In the genomic region with DNA sequence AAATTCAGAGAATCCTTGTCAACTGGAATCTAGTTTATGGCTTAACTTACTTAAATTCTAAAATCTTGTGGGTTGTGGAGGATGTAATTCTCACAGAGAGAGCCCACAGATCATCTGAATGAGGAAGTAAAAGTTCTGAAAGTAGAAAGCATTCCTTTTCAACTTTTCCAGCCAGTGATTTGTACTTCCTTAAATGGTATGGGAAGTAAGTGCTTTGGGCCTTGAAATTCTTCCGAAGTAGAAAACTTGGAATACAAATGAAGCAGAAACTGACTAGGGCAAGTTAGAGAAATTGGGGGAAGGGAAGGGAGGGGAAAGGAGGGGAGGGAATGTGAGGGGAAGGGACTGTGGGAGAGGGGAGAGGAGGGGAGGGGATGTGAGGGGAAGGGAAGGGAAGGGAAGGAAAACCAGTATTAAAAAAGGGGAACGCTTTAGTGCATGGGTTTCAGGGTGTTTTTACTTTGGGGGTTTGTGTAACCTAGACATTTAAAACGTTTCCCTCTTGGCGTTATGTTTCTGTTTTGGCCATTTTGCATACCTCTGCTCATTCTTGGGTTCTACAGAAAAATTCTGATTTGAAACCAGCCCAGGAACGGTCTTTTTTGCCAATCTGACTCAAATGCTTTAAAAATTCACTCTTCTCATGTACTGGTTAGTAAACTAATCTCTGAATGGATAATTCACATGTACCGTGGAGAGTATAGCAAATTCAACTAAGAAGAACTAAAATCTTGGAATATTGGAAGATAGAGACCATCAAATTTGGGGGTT, we compare ENCODE assay signal across 12 cellular contexts. TPM values are rescaled to one million over a fixed set of nuclear protein-coding genes. Genes with fewer than 3 reads are reported as not detected.
A peak's percentile ranks its signal among the peaks of the same experiment; 100 is the strongest.
DNase-seq lines count a peak whose midpoint lies in the region; ATAC-seq and TF ChIP-seq lines count a peak whose summit lies in the region.
"Had no signal": no experiment of that assay in that cellular context is flagged by ENCODE, and none has a peak within 500 bp of the region (broad histone marks: within the 10 kb centered on the region; RNA-seq: fewer than 3 reads in every experiment).

No MANE protein-coding gene starts in this region.

- H3K27me3 Mint-ChIP-seq in activated naive CD8-positive, alpha-beta T cell treated with anti-CD3 and anti-CD28 coated beads for 36 hours, result no peaks in the 10 kb centered on the region
- H3K27me3 Mint-ChIP-seq in activated naive CD8-positive, alpha-beta T cell treated with anti-CD3 and anti-CD28 coated beads, Interleukin-2, amount 50 U/mL, for 24 hours, result no peaks in the 10 kb centered on the region

- peak overlapping the region in 1 of 2 donors; percentile 8 for H3K9ac ChIP-seq in duodenal mucosa (ENCODE audit: low read depth in 1 of 2, low read length in 2 of 2)
- no peak overlapping the region for H3K9ac ChIP-seq in mucosa of rectum (ENCODE audit: low read depth in 1 of 2, low read length in 2 of 2)

- H3K27ac ChIP-seq in duodenal mucosa (ENCODE audit: low read depth, low read length), result peak overlapping the region; percentile 44
- peak overlapping the region; percentile 51 to 63 for H3K27ac ChIP-seq in mucosa of rectum (ENCODE audit: low read depth in 2 of 2, low read length in 2 of 2)
- H3K27ac ChIP-seq in upper lobe of left lung, result peak overlapping the region; percentile 53 to 74 (median 69)
- H3K27ac ChIP-seq: A549 had no signal

- H3K9me3 ChIP-seq in duodenal mucosa (ENCODE audit: control insufficient read depth in 1 of 2, low read length in 2 of 2) (no peaks in the 10 kb centered on the region), mucosa of rectum (ENCODE audit: control insufficient read depth in 2 of 2, low read length in 2 of 2) (no peaks in the 10 kb centered on the region), upper lobe of left lung (no peaks in the 10 kb centered on the region)
- H3K9me3 ChIP-seq: A549 had no signal

- TF ChIP-seq CTCF in upper lobe of left lung (IDR thresholded peaks at IDR 0.05), result no peak

- WGBS in upper lobe of left lung, 2 donors, result 44 to 57% methylated on average over 6 of the region's 6 CpGs

- peaks cover 26% of the 10 kb centered on the region for H3K4me1 Mint-ChIP-seq in activated naive CD8-positive, alpha-beta T cell treated with anti-CD3 and anti-CD28 coated beads for 36 hours
- H3K4me1 Mint-ChIP-seq in activated naive CD8-positive, alpha-beta T cell treated with anti-CD3 and anti-CD28 coated beads, Interleukin-2, amount 50 U/mL, for 24 hours, result peaks cover 49% of the 10 kb centered on the region
- H3K4me1 Mint-ChIP-seq in stimulated activated effector memory CD8-positive, alpha-beta T cell treated with anti-CD3 and anti-CD28 coated beads, Interleukin-12 subunit alpha, Interleukin-12 subunit beta, amount 100 ng/mL, for 72 hours, result peaks cover 24% of the 10 kb centered on the region

- ATAC-seq in activated naive CD8-positive, alpha-beta T cell treated with anti-CD3 and anti-CD28 coated beads, Interleukin-2, amount 50 U/mL, for 24 hours, result no peak
- ATAC-seq in upper lobe of left lung (ENCODE audit: low FRiP score in 2 of 2), result peak in 1 of 2 donors; percentile 26
- no peak for ATAC-seq in stimulated activated effector memory CD8-positive, alpha-beta T cell treated with anti-CD3 and anti-CD28 coated beads, Interleukin-12 subunit alpha, Interleukin-12 subunit beta, amount 100 ng/mL, for 72 hours
- ATAC-seq: A549, esophagus mucosa had no signal

- H3K9me3 Mint-ChIP-seq in activated naive CD8-positive, alpha-beta T cell treated with anti-CD3 and anti-CD28 coated beads for 36 hours, result no peaks in the 10 kb centered on the region
- H3K9me3 Mint-ChIP-seq in activated naive CD8-positive, alpha-beta T cell treated with anti-CD3 and anti-CD28 coated beads, Interleukin-2, amount 50 U/mL, for 24 hours, result no peaks in the 10 kb centered on the region
- no peaks in the 10 kb centered on the region for H3K9me3 Mint-ChIP-seq in stimulated activated effector memory CD8-positive, alpha-beta T cell treated with anti-CD3 and anti-CD28 coated beads, Interleukin-12 subunit alpha, Interleukin-12 subunit beta, amount 100 ng/mL, for 72 hours

- peaks cover 0 to 7% of the 10 kb centered on the region in 2 donors for H3K4me1 ChIP-seq in duodenal mucosa (ENCODE audit: control insufficient read depth in 1 of 2, insufficient read depth in 2 of 2, low read length in 2 of 2)
- peaks cover 4 to 11% of the 10 kb centered on the region in 2 donors for H3K4me1 ChIP-seq in mucosa of rectum (ENCODE audit: control insufficient read depth in 2 of 2, insufficient read depth in 2 of 2, low read length in 2 of 2)
- peaks cover 14 to 40% (median 29%) of the 10 kb centered on the region in 4 donors for H3K4me1 ChIP-seq in upper lobe of left lung

- H3K4me3 Mint-ChIP-seq in activated naive CD8-positive, alpha-beta T cell treated with anti-CD3 and anti-CD28 coated beads for 36 hours, result no peak overlapping the region
- H3K4me3 Mint-ChIP-seq in activated naive CD8-positive, alpha-beta T cell treated with anti-CD3 and anti-CD28 coated beads, Interleukin-2, amount 50 U/mL, for 24 hours, result no peak overlapping the region
- H3K4me3 Mint-ChIP-seq in stimulated activated effector memory CD8-positive, alpha-beta T cell treated with anti-CD3 and anti-CD28 coated beads, Interleukin-12 subunit alpha, Interleukin-12 subunit beta, amount 100 ng/mL, for 72 hours, result no peak overlapping the region

- peak overlapping the region; percentile 20 for H3K27ac Mint-ChIP-seq in activated naive CD8-positive, alpha-beta T cell treated with anti-CD3 and anti-CD28 coated beads for 36 hours
- H3K27ac Mint-ChIP-seq in activated naive CD8-positive, alpha-beta T cell treated with anti-CD3 and anti-CD28 coated beads, Interleukin-2, amount 50 U/mL, for 24 hours, result no peak overlapping the region
- H3K27ac Mint-ChIP-seq in stimulated activated effector memory CD8-positive, alpha-beta T cell treated with anti-CD3 and anti-CD28 coated beads, Interleukin-12 subunit alpha, Interleukin-12 subunit beta, amount 100 ng/mL, for 72 hours, result no peak overlapping the region

- H3K36me3 ChIP-seq in duodenal mucosa (ENCODE audit: control insufficient read depth in 1 of 2, insufficient read depth in 2 of 2, low read length in 2 of 2) (peaks cover 8 to 26% of the 10 kb centered on the region in 2 donors), mucosa of rectum (ENCODE audit: control insufficient read depth in 2 of 2, insufficient read depth in 2 of 2, low read length in 2 of 2) (peaks cover 9 to 16% of the 10 kb centered on the region in 2 donors), upper lobe of left lung (peaks cover 0 to 26% (median 6%) of the 10 kb centered on the region in 4 donors)

- TF ChIP-seq POLR2A in upper lobe of left lung (IDR thresholded peaks at IDR 0.05), result no peak

- no peak for TF ChIP-seq EP300 in upper lobe of left lung (IDR thresholded peaks at IDR 0.05)

- H3K4me3 ChIP-seq in duodenal mucosa (ENCODE audit: low read depth in 1 of 2, low read length in 2 of 2), result no peak overlapping the region
- H3K4me3 ChIP-seq in mucosa of rectum (ENCODE audit: low read length in 2 of 2), result no peak overlapping the region
- H3K4me3 ChIP-seq in upper lobe of left lung, result no peak overlapping the region
- H3K4me3 ChIP-seq: A549 had no signal

- H3K27me3 ChIP-seq in duodenal mucosa (ENCODE audit: control insufficient read depth in 1 of 2, insufficient read depth in 2 of 2, low read length in 2 of 2) (no peaks in the 10 kb centered on the region), mucosa of rectum (ENCODE audit: control insufficient read depth in 2 of 2, insufficient read depth in 2 of 2, low read length in 2 of 2) (no peaks in the 10 kb centered on the region), upper lobe of left lung (no peaks in the 10 kb centered on the region)

- DNase-seq in activated naive CD8-positive, alpha-beta T cell treated with anti-CD3 and anti-CD28 coated beads for 36 hours, result no peak
- DNase-seq in activated naive CD8-positive, alpha-beta T cell treated with anti-CD3 and anti-CD28 coated beads, Interleukin-2, amount 50 U/mL, for 24 hours, result no peak
- DNase-seq in upper lobe of left lung, result no peak
- no peak for DNase-seq in stimulated activated effector memory CD8-positive, alpha-beta T cell treated with anti-CD3 and anti-CD28 coated beads, Interleukin-12 subunit alpha, Interleukin-12 subunit beta, amount 100 ng/mL, for 72 hours (ENCODE audit: low spot score in 2 of 2)
- no peak for DNase-seq in OCI-M2 (lab: John Stamatoyannopoulos, UW; ENCODE audit: unreplicated experiment)
- DNase-seq in SW 1271 (lab: John Stamatoyannopoulos, UW), result no peak
- DNase-seq: activated gamma-delta T cell; stimulated activated naive CD4-positive, alpha-beta T cell had no signal

- H3K36me3 Mint-ChIP-seq in activated naive CD8-positive, alpha-beta T cell treated with anti-CD3 and anti-CD28 coated beads for 36 hours, result peaks cover 43% of the 10 kb centered on the region
- H3K36me3 Mint-ChIP-seq in activated naive CD8-positive, alpha-beta T cell treated with anti-CD3 and anti-CD28 coated beads, Interleukin-2, amount 50 U/mL, for 24 hours (ENCODE audit: low read depth), result peaks cover 49% of the 10 kb centered on the region
- peaks cover 57% of the 10 kb centered on the region for H3K36me3 Mint-ChIP-seq in stimulated activated effector memory CD8-positive, alpha-beta T cell treated with anti-CD3 and anti-CD28 coated beads, Interleukin-12 subunit alpha, Interleukin-12 subunit beta, amount 100 ng/mL, for 72 hours

RNA-seq across cellular contexts. Expression of a gene that starts 15.5 kb away (rescaled TPM):
- 1 to 10 TPM; 6.1 to 6.3 TPM for total RNA-seq in activated naive CD8-positive, alpha-beta T cell treated with anti-CD3 and anti-CD28 coated beads for 36 hours
- total RNA-seq in upper lobe of left lung, result 10 to 100 TPM; 24.1 to 41.2 (median 30.5) TPM

RNA-seq across cellular contexts. Expression of a gene that starts 39.1 kb away (rescaled TPM):
- 100 to 1,000 TPM; 149 to 153 TPM for total RNA-seq in activated naive CD8-positive, alpha-beta T cell treated with anti-CD3 and anti-CD28 coated beads for 36 hours
- total RNA-seq in upper lobe of left lung, result 10 to 100 TPM; 10.9 to 38.8 (median 28.4) TPM

RNA-seq across cellular contexts. Expression of a gene that starts 39.1 kb away (rescaled TPM):
- 100 to 1,000 TPM; 135 to 141 TPM for total RNA-seq in activated naive CD8-positive, alpha-beta T cell treated with anti-CD3 and anti-CD28 coated beads for 36 hours
- total RNA-seq in upper lobe of left lung, result 100 to 1,000 TPM in 1 of 6 donors, 10 to 100 TPM in 5; 33.5 to 103 (median 70.6) TPM
